In genomic region chr5:86766103-86766502, GRCh38 we compare ENCODE assay signal across 28 cellular contexts.
"Had no signal": no experiment of that assay in that cellular context is flagged by ENCODE, and none has a peak within 500 bp of the region (broad histone marks: within the 10 kb centered on the region; RNA-seq: fewer than 3 reads in every experiment).

No MANE protein-coding gene starts in this region.

- H3K36me3 Mint-ChIP-seq: activated naive CD4-positive, alpha-beta T cell treated with anti-CD3 and anti-CD28 coated beads, Interleukin-2, amount 50 U/mL, for 72 hours had no signal

- H3K4me3 Mint-ChIP-seq: activated CD8-positive, alpha-beta T cell treated with anti-CD3 and anti-CD28 coated beads, Interleukin-2, amount 10 ng/mL, durations not matched to agents 7 days and 5 days; activated naive CD8-positive, alpha-beta T cell treated with anti-CD3 and anti-CD28 coated beads, Interleukin-2, amount 50 U/mL, for 24 hours; activated T-cell treated with anti-CD3 and anti-CD28 coated beads, Interleukin-2, amount 50 U/mL, for 24 hours; activated T-helper 1 cell treated with anti-CD3 and anti-CD28 coated beads, Interleukin-12 subunit alpha, Interleukin-12 subunit beta, Interleukin-2, Interleukin-4 antibody, amounts not matched to agents 30 ng/mL and 10 ng/mL and 1 ng/mL, durations not matched to agents 14 hours and 24 hours and 36 hours; central memory CD8-positive, alpha-beta T cell; T-helper 1 cell treated with Interleukin-12 subunit alpha and Interleukin-12 subunit beta and Interleukin-4 antibody, amounts not matched to agents 30 μg/mL and 1 μg/mL, for 36 hours had no signal

- H3K36me3 ChIP-seq: ascending aorta had no signal

- H3K27ac Mint-ChIP-seq: activated CD8-positive, alpha-beta T cell treated with anti-CD3 and anti-CD28 coated beads, Interleukin-2, amount 10 ng/mL, durations not matched to agents 7 days and 5 days; activated naive CD4-positive, alpha-beta T cell treated with anti-CD3 and anti-CD28 coated beads, Interleukin-2, amount 50 U/mL, for 72 hours; activated naive CD8-positive, alpha-beta T cell treated with anti-CD3 and anti-CD28 coated beads, Interleukin-2, amount 50 U/mL, for 24 hours; activated T-cell treated with anti-CD3 and anti-CD28 coated beads, Interleukin-2, amount 50 U/mL, for 24 hours; activated T-helper 1 cell treated with anti-CD3 and anti-CD28 coated beads, Interleukin-12 subunit alpha, Interleukin-12 subunit beta, Interleukin-2, Interleukin-4 antibody, amounts not matched to agents 30 ng/mL and 10 ng/mL and 1 ng/mL, durations not matched to agents 14 hours and 24 hours and 36 hours; T-helper 1 cell treated with Interleukin-12 subunit alpha and Interleukin-12 subunit beta and Interleukin-4 antibody, amounts not matched to agents 30 μg/mL and 1 μg/mL, for 36 hours had no signal

- H3K27me3 ChIP-seq: ascending aorta, body of pancreas had no signal

- H3K27ac ChIP-seq: ascending aorta, body of pancreas had no signal

- H3K4me1 Mint-ChIP-seq: activated naive CD8-positive, alpha-beta T cell treated with anti-CD3 and anti-CD28 coated beads, Interleukin-2, amount 50 U/mL, for 24 hours; central memory CD8-positive, alpha-beta T cell had no signal

- H3K9me3 Mint-ChIP-seq: activated naive CD8-positive, alpha-beta T cell treated with anti-CD3 and anti-CD28 coated beads, Interleukin-2, amount 50 U/mL, for 24 hours; activated T-helper 1 cell treated with anti-CD3 and anti-CD28 coated beads, Interleukin-12 subunit alpha, Interleukin-12 subunit beta, Interleukin-2, Interleukin-4 antibody, amounts not matched to agents 30 ng/mL and 10 ng/mL and 1 ng/mL, durations not matched to agents 14 hours and 24 hours and 36 hours; central memory CD8-positive, alpha-beta T cell had no signal

- DNase-seq: activated CD4-positive, alpha-beta T cell treated with anti-CD3 and anti-CD28 coated beads for 48 hours; activated CD4-positive, alpha-beta T cell treated with anti-CD3 and anti-CD28 coated beads, Interleukin-2, amount 50 U/mL, for 4 hours; activated CD4-positive, CD25-positive, alpha-beta regulatory T cell treated with anti-CD3 and anti-CD28 coated beads, Interleukin-2, amount 50 U/mL, for 72 hours; activated CD8-positive, alpha-beta T cell treated with anti-CD3 and anti-CD28 coated beads, Interleukin-2, amount 10 ng/mL, durations not matched to agents 7 days and 5 days; activated effector memory CD4-positive, alpha-beta T cell treated with Interleukin-2 at 50 U/mL for 16 hours; activated naive CD4-positive, alpha-beta T cell treated with Interleukin-2 at 50 U/mL for 16 hours; activated naive CD8-positive, alpha-beta T cell treated with anti-CD3 and anti-CD28 coated beads, Interleukin-2, amount 50 U/mL, for 24 hours; activated T-cell treated with anti-CD3 and anti-CD28 coated beads, Interleukin-2, amount 50 U/mL, for 24 hours; amniotic stem cell; body of pancreas; Kasumi-1; NCI-H1105 treated with DMSO at 0.1 percent for 48 hours; NCI-H1436 treated with DMSO at 0.1 percent for 48 hours; NCI-H187; NCI-H2081; NCI-H2171; NCI-H2227 treated with DMSO at 0.1 percent for 48 hours; NCI-H510A; NCI-H69; NK-92 treated with Interleukin-12 subunit alpha and Interleukin-12 subunit beta, amount 100 ng/mL, for 24 hours; OCI-M1; RPMI8226; SW 1271 had no signal

- H3K4me1 ChIP-seq: ascending aorta, body of pancreas had no signal

- H3K4me3 ChIP-seq: ascending aorta, body of pancreas had no signal

- H3K9me3 ChIP-seq: ascending aorta had no signal

- H3K27me3 Mint-ChIP-seq: activated naive CD8-positive, alpha-beta T cell treated with anti-CD3 and anti-CD28 coated beads, Interleukin-2, amount 50 U/mL, for 24 hours; activated T-cell treated with anti-CD3 and anti-CD28 coated beads, Interleukin-2, amount 50 U/mL, for 24 hours had no signal
